Comparison of ENCODE assay signal across 23 cellular contexts in the genomic region with DNA sequence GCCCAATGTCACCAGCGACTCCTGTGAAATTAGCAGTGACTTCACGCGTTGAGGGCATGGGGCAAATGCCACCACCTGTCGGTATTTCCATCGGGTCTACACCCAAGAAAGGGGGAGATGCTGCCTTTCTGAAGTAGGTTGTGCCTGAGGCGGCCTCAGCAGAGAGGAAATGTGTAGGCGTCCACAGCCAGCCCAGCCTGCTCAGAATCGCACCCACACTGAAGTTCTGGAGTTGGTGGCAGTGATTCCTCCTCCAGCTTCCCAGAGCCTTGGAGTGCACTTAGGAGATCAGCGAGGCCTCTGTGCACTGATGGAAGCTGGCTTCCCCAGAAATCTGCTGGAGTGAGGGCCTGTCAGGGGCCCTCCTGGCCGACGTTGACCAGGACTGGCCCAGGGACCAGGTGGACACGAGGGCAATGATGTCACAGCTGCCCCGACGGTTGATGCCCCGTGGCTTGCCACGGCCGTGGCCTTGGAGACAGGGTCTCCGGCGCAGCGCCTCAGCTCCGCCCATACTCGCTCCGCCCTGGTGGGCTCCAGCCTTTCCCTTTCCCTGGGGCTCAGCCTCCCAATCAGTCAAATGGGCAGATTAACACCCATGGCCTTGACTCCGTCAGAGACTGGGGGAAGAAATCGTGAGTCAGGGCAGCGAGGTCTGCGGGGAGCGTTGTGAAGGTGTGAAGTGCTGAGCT.
DNase-seq lines count a peak whose midpoint lies in the region; ATAC-seq, FAIRE-seq and TF ChIP-seq lines count a peak whose summit lies in the region.
"Had no signal": no experiment of that assay in that cellular context is flagged by ENCODE, and none has a peak within 500 bp of the region (broad histone marks: within the 10 kb centered on the region; RNA-seq: fewer than 3 reads in every experiment).

No MANE protein-coding gene starts in this region.

- H3K9me3 ChIP-seq in smooth muscle cell (replicated peaks; ENCODE audit: low read depth): no peaks in the 10 kb centered on the region
- H3K9me3 ChIP-seq: BE2C had no signal

- peaks cover 25% of the 10 kb centered on the region for H3K27me3 Mint-ChIP-seq in activated naive CD8-positive, alpha-beta T cell treated with anti-CD3 and anti-CD28 coated beads, Interleukin-2, amount 50 U/mL, for 24 hours
- peaks cover 16% of the 10 kb centered on the region for H3K27me3 Mint-ChIP-seq in activated naive CD8-positive, alpha-beta T cell treated with anti-CD3 and anti-CD28 coated beads for 36 hours
- H3K27me3 Mint-ChIP-seq: CD4-positive, alpha-beta T cell had no signal

- peak overlapping the region; percentile 30 for H3K4me2 ChIP-seq in smooth muscle cell

- H3F3A ChIP-seq in smooth muscle cell (ENCODE audit: low read depth): no peaks in the 10 kb centered on the region

- H4K20me1 ChIP-seq in smooth muscle cell (ENCODE audit: low read depth): no peaks in the 10 kb centered on the region

- 84% methylated on average over 28 of the region's 28 CpGs for WGBS in smooth muscle cell (ENCODE audit: low lambda C conversion rate)

- no peak overlapping the region for H3K4me3 Mint-ChIP-seq in activated naive CD8-positive, alpha-beta T cell treated with anti-CD3 and anti-CD28 coated beads, Interleukin-2, amount 50 U/mL, for 24 hours
- no peak overlapping the region for H3K4me3 Mint-ChIP-seq in activated naive CD8-positive, alpha-beta T cell treated with anti-CD3 and anti-CD28 coated beads for 36 hours
- H3K4me3 Mint-ChIP-seq: CD4-positive, alpha-beta T cell; HFFc6 had no signal

- H3K27me3 ChIP-seq in smooth muscle cell (ENCODE audit: low read depth): no peaks in the 10 kb centered on the region
- H3K27me3 ChIP-seq: BE2C had no signal

- no peaks in the 10 kb centered on the region for H3K79me2 ChIP-seq in smooth muscle cell (ENCODE audit: low read depth)

- no peaks in the 10 kb centered on the region for H3K36me3 ChIP-seq in smooth muscle cell (ENCODE audit: low read depth)
- H3K36me3 ChIP-seq: BE2C had no signal

- H3K4me1 ChIP-seq in smooth muscle cell (ENCODE audit: low read depth): peaks cover 5% of the 10 kb centered on the region
- H3K4me1 ChIP-seq: BE2C had no signal

- H3K9ac ChIP-seq in smooth muscle cell (ENCODE audit: low read depth): no peak overlapping the region
- H3K9ac ChIP-seq: GM23248 had no signal

- no peaks in the 10 kb centered on the region for H3K36me3 Mint-ChIP-seq in activated naive CD8-positive, alpha-beta T cell treated with anti-CD3 and anti-CD28 coated beads, Interleukin-2, amount 50 U/mL, for 24 hours (ENCODE audit: low read depth)
- H3K36me3 Mint-ChIP-seq in activated naive CD8-positive, alpha-beta T cell treated with anti-CD3 and anti-CD28 coated beads for 36 hours: no peaks in the 10 kb centered on the region

- no peak overlapping the region for H2AFZ ChIP-seq in smooth muscle cell (ENCODE audit: low read depth)
- H2AFZ ChIP-seq: GM23248 had no signal

- peak; percentile 31 for FAIRE-seq in HTR-8/SVneo (lab: Jason Lieb, UNC)
- FAIRE-seq: GM12892, GM18507, H54, K562 had no signal

- DNase-seq in activated naive CD8-positive, alpha-beta T cell treated with anti-CD3 and anti-CD28 coated beads, Interleukin-2, amount 50 U/mL, for 24 hours: no peak
- DNase-seq in activated naive CD8-positive, alpha-beta T cell treated with anti-CD3 and anti-CD28 coated beads for 36 hours: no peak
- no peak for DNase-seq in HTR-8/SVneo (ENCODE audit: insufficient read length, low spot score)
- DNase-seq in head of caudate nucleus: peak in 24 of 42 donors; percentile 15 to 74 (median 43)
- DNase-seq in smooth muscle cell (lab: John Stamatoyannopoulos, UW; ENCODE audit: unreplicated experiment): no peak
- no peak for DNase-seq in NCI-H2107 (lab: John Stamatoyannopoulos, UW)
- DNase-seq in cerebellar cortex (ENCODE audit: low spot score): no peak
- DNase-seq in cerebellar nuclear complex (lab: John Stamatoyannopoulos, UW): no peak
- DNase-seq: 8988T; ACHN; BE2C; CD4-positive, alpha-beta T cell; DMS153; DMS79; GDM1; GM23248; HCEC 1CT; HFFc6 had no signal

- intact Hi-C loops in head of caudate nucleus (cut with DNase I): no loop called here

- ATAC-seq in activated naive CD8-positive, alpha-beta T cell treated with anti-CD3 and anti-CD28 coated beads, Interleukin-2, amount 50 U/mL, for 24 hours: peak; percentile 15
- ATAC-seq: K562 had no signal

- H3K9me3 Mint-ChIP-seq in activated naive CD8-positive, alpha-beta T cell treated with anti-CD3 and anti-CD28 coated beads, Interleukin-2, amount 50 U/mL, for 24 hours: no peaks in the 10 kb centered on the region
- peaks cover 2% of the 10 kb centered on the region for H3K9me3 Mint-ChIP-seq in activated naive CD8-positive, alpha-beta T cell treated with anti-CD3 and anti-CD28 coated beads for 36 hours
- H3K9me3 Mint-ChIP-seq: CD4-positive, alpha-beta T cell; HFFc6 had no signal

- TF ChIP-seq CTCF in smooth muscle cell (IDR thresholded peaks at IDR 0.05; ENCODE audit: borderline replicate concordance, insufficient read depth, poor library complexity, severe bottlenecking): no peak

- H3K27ac Mint-ChIP-seq in activated naive CD8-positive, alpha-beta T cell treated with anti-CD3 and anti-CD28 coated beads, Interleukin-2, amount 50 U/mL, for 24 hours: no peak overlapping the region
- H3K27ac Mint-ChIP-seq in activated naive CD8-positive, alpha-beta T cell treated with anti-CD3 and anti-CD28 coated beads for 36 hours: no peak overlapping the region
- H3K27ac Mint-ChIP-seq: CD4-positive, alpha-beta T cell; HFFc6 had no signal

- H3K4me1 Mint-ChIP-seq in activated naive CD8-positive, alpha-beta T cell treated with anti-CD3 and anti-CD28 coated beads, Interleukin-2, amount 50 U/mL, for 24 hours: peaks cover 5% of the 10 kb centered on the region
- no peaks in the 10 kb centered on the region for H3K4me1 Mint-ChIP-seq in activated naive CD8-positive, alpha-beta T cell treated with anti-CD3 and anti-CD28 coated beads for 36 hours

- no peak overlapping the region for H3K27ac ChIP-seq in smooth muscle cell (ENCODE audit: low read depth)
- H3K27ac ChIP-seq: C4-2B, GM23248 had no signal

- H3K4me3 ChIP-seq in smooth muscle cell: no peak overlapping the region
- H3K4me3 ChIP-seq: GM23248, K562 had no signal

Comparison
In these comparisons a context has a peak if more than half of its experiments do, and no peak if none do; other contexts are left out.
1. DNase-seq: peak in head of caudate nucleus (24 of 42); none in activated naive CD8-positive, alpha-beta T cell treated with anti-CD3 and anti-CD28 coated beads, Interleukin-2, amount 50 U/mL, for 24 hours (single experiment), activated naive CD8-positive, alpha-beta T cell treated with anti-CD3 and anti-CD28 coated beads for 36 hours (single experiment), HTR-8/SVneo (single experiment), smooth muscle cell (single experiment), NCI-H2107 (single experiment), cerebellar cortex (single experiment) and cerebellar nuclear complex (0 of 2).